Comparison of ENCODE assay signal across 18 cellular contexts in genomic region chr9:22416692-22417060, GRCh38. TPM values are rescaled to one million over a fixed set of nuclear protein-coding genes. Genes with fewer than 3 reads are reported as not detected.
DNase-seq lines count a peak whose midpoint lies in the region; ATAC-seq and TF ChIP-seq lines count a peak whose summit lies in the region.
"Had no signal": no experiment of that assay in that cellular context is flagged by ENCODE, and none has a peak within 500 bp of the region (broad histone marks: within the 10 kb centered on the region; RNA-seq: fewer than 3 reads in every experiment).

No MANE protein-coding gene starts in this region.

- no peak for TF ChIP-seq CTCF in parathyroid adenoma (IDR thresholded peaks at IDR 0.05)
- TF ChIP-seq CTCF in activated CD8-positive, alpha-beta T cell treated with anti-CD3 and anti-CD28 coated beads for 36 hours (IDR thresholded peaks at IDR 0.05) = no peak

- no peaks in the 10 kb centered on the region for H3K4me1 Mint-ChIP-seq in activated CD8-positive, alpha-beta T cell treated with anti-CD3 and anti-CD28 coated beads for 36 hours (ENCODE audit: low read depth)

- H3K27me3 ChIP-seq in parathyroid adenoma (ENCODE audit: control insufficient read depth, insufficient read depth, low read length) = no peaks in the 10 kb centered on the region
- H3K27me3 ChIP-seq: tibial artery had no signal

- no peak overlapping the region for H2AFZ ChIP-seq in parathyroid adenoma

- H3K9me3 Mint-ChIP-seq in activated CD8-positive, alpha-beta T cell treated with anti-CD3 and anti-CD28 coated beads for 36 hours = no peaks in the 10 kb centered on the region
- H3K9me3 Mint-ChIP-seq: activated T-cell treated with anti-CD3 and anti-CD28 coated beads, Interleukin-2, amount 50 U/mL, for 4 hours had no signal

- no peaks in the 10 kb centered on the region for H3K27me3 Mint-ChIP-seq in activated CD8-positive, alpha-beta T cell treated with anti-CD3 and anti-CD28 coated beads for 36 hours
- H3K27me3 Mint-ChIP-seq: IgD-negative memory B cell had no signal

- H3K36me3 Mint-ChIP-seq in activated CD8-positive, alpha-beta T cell treated with anti-CD3 and anti-CD28 coated beads for 36 hours (ENCODE audit: low read depth) = no peaks in the 10 kb centered on the region
- H3K36me3 Mint-ChIP-seq: IgD-negative memory B cell had no signal

- intact Hi-C loops in activated CD8-positive, alpha-beta T cell treated with anti-CD3 and anti-CD28 coated beads for 36 hours (cut with micrococcal nuclease) = no loop called here

- peak overlapping the region; percentile 27 for H3K4me2 ChIP-seq in parathyroid adenoma (ENCODE audit: low read length)

- no peak overlapping the region for H3K4me3 Mint-ChIP-seq in activated CD8-positive, alpha-beta T cell treated with anti-CD3 and anti-CD28 coated beads for 36 hours
- H3K4me3 Mint-ChIP-seq: activated T-cell treated with anti-CD3 and anti-CD28 coated beads, Interleukin-2, amount 50 U/mL, for 4 hours; B cell; IgD-negative memory B cell had no signal

- no peaks in the 10 kb centered on the region for H3K4me1 ChIP-seq in parathyroid adenoma
- H3K4me1 ChIP-seq: psoas muscle, tibial artery had no signal

- POLR2A ChIA-PET in activated CD8-positive, alpha-beta T cell treated with anti-CD3 and anti-CD28 coated beads for 36 hours (lab: Charles Lee) = no interaction called here

- no peaks in the 10 kb centered on the region for H3K36me3 ChIP-seq in parathyroid adenoma (ENCODE audit: control insufficient read depth, insufficient read depth, low read length)
- H3K36me3 ChIP-seq: tibial artery had no signal

- no peak overlapping the region for H3K9ac ChIP-seq in parathyroid adenoma

- no peak for ATAC-seq in activated CD8-positive, alpha-beta T cell treated with anti-CD3 and anti-CD28 coated beads for 36 hours
- ATAC-seq in GM21737 (IDR thresholded peaks at IDR 0.05; ENCODE audit: unreplicated experiment) (no peak), HG03280 (IDR thresholded peaks at IDR 0.05; ENCODE audit: unreplicated experiment) (no peak), GM21423 (IDR thresholded peaks at IDR 0.05; ENCODE audit: unreplicated experiment) (no peak)
- ATAC-seq: activated T-cell treated with anti-CD3 and anti-CD28 coated beads, Interleukin-2, amount 50 U/mL, for 4 hours; psoas muscle had no signal

- peak overlapping the region; percentile 11 for H3K27ac ChIP-seq in parathyroid adenoma
- H3K27ac ChIP-seq: psoas muscle, tibial artery had no signal

- CTCF ChIA-PET in activated CD8-positive, alpha-beta T cell treated with anti-CD3 and anti-CD28 coated beads for 36 hours (lab: Charles Lee) = interaction anchor here (1.7 kb wide), 1 partner anchor 11 kb away, joined by 3 read pairs; no protein-coding TSS in a partner anchor

- DNase-seq in ELR (ENCODE audit: low read depth) (peak; percentile 76), OCI-M1 (lab: John Stamatoyannopoulos, UW) (peak; percentile 56), fibroblast of gingiva (ENCODE audit: low read depth) (peak; percentile 1)
- DNase-seq in activated CD8-positive, alpha-beta T cell treated with anti-CD3 and anti-CD28 coated beads for 36 hours = no peak
- DNase-seq: activated CD4-positive, alpha-beta T cell treated with anti-CD3 and anti-CD28 coated beads for 48 hours; activated T-cell treated with anti-CD3 and anti-CD28 coated beads, Interleukin-2, amount 50 U/mL, for 4 hours; amniotic stem cell; dermis blood vessel endothelial cell; NCI-H1436; psoas muscle; SHP77; tibial artery had no signal

- H3K9me3 ChIP-seq in parathyroid adenoma (ENCODE audit: control insufficient read depth, low read length) = no peaks in the 10 kb centered on the region
- H3K9me3 ChIP-seq: psoas muscle, tibial artery had no signal

- no peak overlapping the region for H3K4me3 ChIP-seq in parathyroid adenoma (ENCODE audit: low read depth, low read length)
- H3K4me3 ChIP-seq: psoas muscle, tibial artery had no signal

- H3K27ac Mint-ChIP-seq in activated CD8-positive, alpha-beta T cell treated with anti-CD3 and anti-CD28 coated beads for 36 hours = no peak overlapping the region
- H3K27ac Mint-ChIP-seq: B cell, IgD-negative memory B cell had no signal

- no peaks in the 10 kb centered on the region for H3K79me2 ChIP-seq in parathyroid adenoma

RNA-seq across cellular contexts. Expression of gene DMRTA1, which starts 29.9 kb away (rescaled TPM):
- total RNA-seq in activated CD8-positive, alpha-beta T cell treated with anti-CD3 and anti-CD28 coated beads for 36 hours = not detected
- total RNA-seq: activated T-cell treated with anti-CD3 and anti-CD28 coated beads, Interleukin-2, amount 50 U/mL, for 4 hours; B cell had no signal
